8 cellular contexts compared by ENCODE assay signal in the genomic region with DNA sequence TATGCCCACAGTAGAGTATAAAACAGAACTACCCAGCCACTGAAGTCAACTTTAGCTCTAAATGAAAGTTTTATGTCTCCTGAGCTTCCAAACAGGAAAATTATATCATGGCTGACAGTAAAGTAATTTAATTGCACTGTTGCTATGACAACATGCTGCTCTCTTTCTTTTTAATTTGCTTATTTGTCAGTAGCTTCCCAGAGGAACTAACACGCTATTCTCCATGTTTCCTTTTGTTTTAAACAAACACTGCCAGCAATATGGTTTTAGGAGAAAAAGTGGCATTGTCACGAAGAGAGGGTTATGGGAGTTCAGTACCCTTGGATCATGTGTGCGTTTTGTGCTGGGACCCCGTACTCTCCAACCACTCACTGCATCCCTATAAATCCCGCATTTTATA.
DNase-seq lines count a peak whose midpoint lies in the region; TF ChIP-seq lines count a peak whose summit lies in the region.

No MANE protein-coding gene starts in this region.

- H3K9ac ChIP-seq in BLaER1 treated with 17β-estradiol and CSF1 and Interleukin-3, amounts not matched to agents 10 nM and 100 nM: peak overlapping the region; percentile 92 to 99 (median 95); a peak in 21 of 22 replicates
- H3K9ac ChIP-seq in MM.1S (ENCODE audit: low read length) (peak overlapping the region; percentile 86; the same call in 1 of the 2 replicates), duodenal mucosa (ENCODE audit: low read depth in 1 of 2, low read length in 2 of 2) (peak overlapping the region; percentile 34 to 93)

- H3K36me3 Mint-ChIP-seq in nephron (ENCODE audit: low read depth): peaks cover 32% of the 10 kb centered on the region

- peaks cover 0 to 17% (median 14%) of the 10 kb centered on the region in 11 experiments; a peak in 13 of 22 replicates for H3K9me3 ChIP-seq in BLaER1 treated with 17β-estradiol and CSF1 and Interleukin-3, amounts not matched to agents 10 nM and 100 nM (replicated peaks in 1 of 11)
- H3K9me3 ChIP-seq in MM.1S (replicated peaks; ENCODE audit: insufficient read depth, low read length) (no peaks in the 10 kb centered on the region), duodenal mucosa (ENCODE audit: control insufficient read depth in 1 of 2, low read length in 2 of 2) (no peaks in the 10 kb centered on the region)

- H4K20me1 ChIP-seq in BLaER1 treated with 17β-estradiol and CSF1 and Interleukin-3, amounts not matched to agents 10 nM and 100 nM: peaks cover 0 to 11% (median 0%) of the 10 kb centered on the region in 11 experiments; a peak in 8 of 22 replicates
- no peaks in the 10 kb centered on the region for H4K20me1 ChIP-seq in MM.1S (ENCODE audit: insufficient read depth, low read length)

- peak overlapping the region; percentile 86 to 100 (median 97); a peak in 18 of 20 replicates for H3K4me3 ChIP-seq in BLaER1 treated with 17β-estradiol and CSF1 and Interleukin-3, amounts not matched to agents 10 nM and 100 nM
- H3K4me3 ChIP-seq in MM.1S (ENCODE audit: low read length): no peak overlapping the region
- peak overlapping the region; percentile 70 to 90 for H3K4me3 ChIP-seq in duodenal mucosa (ENCODE audit: low read depth in 1 of 2, low read length in 2 of 2)

- peaks cover 41% of the 10 kb centered on the region for H3K4me1 Mint-ChIP-seq in nephron

- H3K9me3 Mint-ChIP-seq in nephron: no peaks in the 10 kb centered on the region

- peak overlapping the region; percentile 95 to 96 (median 95) for H3K4me3 Mint-ChIP-seq in nephron

- H3K27me3 ChIP-seq in BLaER1 treated with 17β-estradiol and CSF1 and Interleukin-3, amounts not matched to agents 10 nM and 100 nM: no peaks in the 10 kb centered on the region
- H3K27me3 ChIP-seq in MM.1S (replicated peaks; ENCODE audit: insufficient read depth, low read length) (no peaks in the 10 kb centered on the region), duodenal mucosa (ENCODE audit: control insufficient read depth in 1 of 2, insufficient read depth in 2 of 2, low read length in 2 of 2) (no peaks in the 10 kb centered on the region)

- peaks cover 44 to 56% (median 51%) of the 10 kb centered on the region in 10 experiments for H3K4me1 ChIP-seq in BLaER1 treated with 17β-estradiol and CSF1 and Interleukin-3, amounts not matched to agents 10 nM and 100 nM
- H3K4me1 ChIP-seq in MM.1S (ENCODE audit: low read length) (no peaks in the 10 kb centered on the region), duodenal mucosa (ENCODE audit: control insufficient read depth in 1 of 2, insufficient read depth in 2 of 2, low read length in 2 of 2) (peaks cover 28 to 32% of the 10 kb centered on the region in 2 donors)

- no peak for DNase-seq in MM.1S
- DNase-seq in HuH-7.5 (ENCODE audit: low spot score): no peak
- no peak for DNase-seq in OCI-M1 (lab: John Stamatoyannopoulos, UW)
- DNase-seq in anterior cingulate cortex (lab: John Stamatoyannopoulos, UW): no peak
- no peak for DNase-seq in NCI-H1105 (lab: John Stamatoyannopoulos, UW)

- peaks cover 23 to 39% (median 29%) of the 10 kb centered on the region in 11 experiments for H3K36me3 ChIP-seq in BLaER1 treated with 17β-estradiol and CSF1 and Interleukin-3, amounts not matched to agents 10 nM and 100 nM
- H3K36me3 ChIP-seq in MM.1S (replicated peaks; ENCODE audit: insufficient read depth, low read length) (no peaks in the 10 kb centered on the region), duodenal mucosa (ENCODE audit: control insufficient read depth in 1 of 2, insufficient read depth in 2 of 2, low read length in 2 of 2) (peaks cover 10 to 21% of the 10 kb centered on the region in 2 donors)

- peak overlapping the region; percentile 93 to 94 (median 94) for H3K27ac Mint-ChIP-seq in nephron

- H3F3A ChIP-seq in MM.1S (ENCODE audit: insufficient read depth, low read length): peaks cover 4% of the 10 kb centered on the region; the same call in 1 of the 2 replicates

- H2AFZ ChIP-seq in MM.1S (ENCODE audit: low read length): no peak overlapping the region

- H3K79me2 ChIP-seq in MM.1S (ENCODE audit: low read length): peaks cover 62% of the 10 kb centered on the region

- TF ChIP-seq CTCF in MM.1S (IDR thresholded peaks at IDR 0.05; ENCODE audit: low read length) (no peak), nephron (IDR thresholded peaks at IDR 0.05; ENCODE audit: unreplicated experiment in 3 of 3) (no peak)

- H3K27me3 Mint-ChIP-seq in nephron (ENCODE audit: low read depth): peaks cover 3% of the 10 kb centered on the region

- H3K4me2 ChIP-seq in BLaER1 treated with 17β-estradiol and CSF1 and Interleukin-3, amounts not matched to agents 10 nM and 100 nM: peak overlapping the region; percentile 70 to 96 (median 83)
- peak overlapping the region; percentile 51; the same call in 1 of the 2 replicates for H3K4me2 ChIP-seq in MM.1S (ENCODE audit: low read depth, low read length)

- no peaks in the 10 kb centered on the region for H3K9me2 ChIP-seq in MM.1S (replicated peaks; ENCODE audit: insufficient read depth, low read length)

- peak overlapping the region in 10 of 11 experiments; percentile 89 to 98 (median 93); a peak in 15 of 22 replicates for H3K27ac ChIP-seq in BLaER1 treated with 17β-estradiol and CSF1 and Interleukin-3, amounts not matched to agents 10 nM and 100 nM
- H3K27ac ChIP-seq in MM.1S (ENCODE audit: low read length) (no peak overlapping the region), duodenal mucosa (ENCODE audit: low read depth, low read length) (no peak overlapping the region)

Comparison
In these comparisons a context has a peak if more than half of its experiments do, and no peak if none do; other contexts are left out.
1. H3K27ac ChIP-seq: peak in BLaER1 treated with 17β-estradiol and CSF1 and Interleukin-3, amounts not matched to agents 10 nM and 100 nM (10 of 11); none in MM.1S (single experiment) and duodenal mucosa (single experiment).
2. Peak in every context shown above with its lines, with median percentiles within 50 percentile points of each other: H3K9ac ChIP-seq.